9 cellular contexts compared by ENCODE assay signal in the genomic region with DNA sequence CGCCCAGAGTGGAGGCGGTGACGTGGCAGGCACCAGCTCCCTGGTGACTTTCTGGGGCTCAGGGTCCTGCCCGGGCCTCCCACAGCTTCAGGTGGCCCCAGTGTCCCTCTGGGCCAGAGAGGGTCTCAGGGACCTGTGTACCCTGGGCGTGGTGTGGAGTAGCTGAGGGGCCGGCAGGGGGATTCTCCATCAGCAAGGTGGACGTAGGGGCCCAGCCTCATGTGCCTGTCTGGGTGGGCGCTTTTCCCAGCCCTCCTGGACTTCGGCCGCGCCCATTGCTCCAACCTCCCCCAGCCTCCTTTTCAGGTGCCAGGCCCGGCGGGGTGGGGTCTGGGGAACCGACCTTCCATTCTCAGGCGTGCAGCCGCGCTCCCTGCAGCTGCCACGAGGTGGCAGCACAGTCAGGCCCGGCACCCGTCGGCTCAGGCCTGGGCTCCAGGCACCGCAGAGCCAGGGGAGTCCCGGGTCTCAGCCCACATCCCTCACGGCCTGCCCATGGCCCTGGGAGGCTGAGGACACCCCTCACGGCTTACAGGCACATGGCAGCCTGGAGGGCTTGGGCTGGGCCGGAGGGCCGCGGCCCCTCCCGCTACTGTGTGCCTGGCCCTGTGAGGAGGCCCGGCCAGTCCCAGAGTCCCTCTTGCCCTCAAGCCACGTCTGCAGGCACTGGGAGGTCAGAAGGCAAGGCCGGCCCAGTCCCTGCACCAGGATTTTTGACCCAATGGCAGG. TPM values are rescaled to one million over a fixed set of nuclear protein-coding genes. Genes with fewer than 3 reads are reported as not detected.
DNase-seq lines count a peak whose midpoint lies in the region; ATAC-seq and TF ChIP-seq lines count a peak whose summit lies in the region.
"Had no signal": no experiment of that assay in that cellular context is flagged by ENCODE, and none has a peak within 500 bp of the region (broad histone marks: within the 10 kb centered on the region; RNA-seq: fewer than 3 reads in every experiment).

No MANE protein-coding gene starts in this region.

- H3K9me3 Mint-ChIP-seq in brain, result no peaks in the 10 kb centered on the region

- ATAC-seq in HG02981 (IDR thresholded peaks at IDR 0.05; ENCODE audit: unreplicated experiment), result no peak

- TF ChIP-seq CTCF in LNCAP (IDR thresholded peaks at IDR 0.05) (peak; percentile 97), brain (conservative IDR thresholded peaks at IDR 0.05) (peak; percentile 92 to 95)

- peak; percentile 95 for DNase-seq in GM03348 (ENCODE audit: low spot score)
- peak; percentile 62 for DNase-seq in UCSD-AML1 (lab: John Stamatoyannopoulos, UW; ENCODE audit: unreplicated experiment)
- peak; percentile 99 for DNase-seq in iPS-NIHi7 (ENCODE audit: extremely low spot score)
- peak; percentile 75 for DNase-seq in stimulated activated CD4-positive, alpha-beta T cell treated with anti-CD3 and anti-CD28 coated beads, Interleukin-15, amount 100 ng/mL, for 24 hours
- DNase-seq in SHP77 treated with DMSO at 0.1 percent for 48 hours (lab: John Stamatoyannopoulos, UW), result no peak

- no peak overlapping the region for H3K27ac Mint-ChIP-seq in brain
- H3K27ac Mint-ChIP-seq: activated naive CD8-positive, alpha-beta T cell had no signal

- H3K4me1 Mint-ChIP-seq in brain, result no peaks in the 10 kb centered on the region

- H3K36me3 Mint-ChIP-seq in brain, result no peaks in the 10 kb centered on the region
- H3K36me3 Mint-ChIP-seq: activated naive CD8-positive, alpha-beta T cell had no signal

- H3K4me3 Mint-ChIP-seq in brain, result no peak overlapping the region
- H3K4me3 Mint-ChIP-seq: activated naive CD8-positive, alpha-beta T cell had no signal

- peaks cover 8% of the 10 kb centered on the region for H3K27me3 Mint-ChIP-seq in brain
- H3K27me3 Mint-ChIP-seq: activated naive CD8-positive, alpha-beta T cell had no signal

RNA-seq across cellular contexts. Expression of a gene that starts 19.9 kb away (rescaled TPM):
- polyA plus RNA-seq in brain (ENCODE audit: insufficient read depth, low read depth, low replicate concordance), result not detected

RNA-seq across cellular contexts. Expression of a gene that starts 45.2 kb away (rescaled TPM):
- polyA plus RNA-seq in brain (ENCODE audit: insufficient read depth, low read depth, low replicate concordance), result not detected
